ENCODE assay signal across 1 cellular context in the genomic region with DNA sequence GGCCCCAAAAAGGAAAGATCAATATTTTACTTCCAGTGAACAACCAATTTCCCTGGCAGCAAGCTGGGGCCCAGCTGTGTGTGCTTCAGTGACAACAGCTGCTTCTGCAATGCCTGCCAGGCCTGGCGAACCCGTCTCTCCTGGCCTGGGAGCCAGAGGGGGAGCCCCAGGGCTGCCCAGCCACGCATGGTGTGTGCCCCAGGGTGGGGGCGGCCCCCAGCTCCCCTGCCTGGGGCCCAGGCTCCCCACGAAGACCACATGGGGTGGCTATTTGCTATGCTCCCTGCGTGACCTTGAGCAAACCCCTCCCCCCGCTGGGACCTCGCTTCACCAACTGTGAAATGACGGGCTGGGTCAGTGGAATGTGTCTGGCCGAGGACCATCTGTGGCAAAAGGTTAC.
TF ChIP-seq lines count a peak whose summit lies in the region.

No MANE protein-coding gene starts in this region.

TF ChIP-seq in SK-N-SH treated with all-trans-retinoic acid at 6 μM for 48 hours, 23 proteins besides CTCF, POLR2A, EP300 and RAD21 (continued from another document):
- TF ChIP-seq TSHZ2 (CRISPR knock-in tag; IDR thresholded peaks at IDR 0.05) (no peak), ARNTL (CRISPR knock-in tag; IDR thresholded peaks at IDR 0.05; ENCODE audit: borderline replicate concordance, low read depth) (no peak), ZFP30 (CRISPR knock-in tag; IDR thresholded peaks at IDR 0.05) (no peak), CSDC2 (CRISPR knock-in tag; IDR thresholded peaks at IDR 0.05) (no peak), RARB (CRISPR knock-in tag; IDR thresholded peaks at IDR 0.05) (no peak), PATZ1 (CRISPR knock-in tag; IDR thresholded peaks at IDR 0.05; ENCODE audit: borderline replicate concordance) (no peak), TOX (CRISPR knock-in tag; IDR thresholded peaks at IDR 0.05; ENCODE audit: borderline replicate concordance) (no peak), ZNF565 (CRISPR knock-in tag; conservative IDR thresholded peaks at IDR 0.05; ENCODE audit: low read depth) (no peak)
- TF ChIP-seq, protein P1, sequence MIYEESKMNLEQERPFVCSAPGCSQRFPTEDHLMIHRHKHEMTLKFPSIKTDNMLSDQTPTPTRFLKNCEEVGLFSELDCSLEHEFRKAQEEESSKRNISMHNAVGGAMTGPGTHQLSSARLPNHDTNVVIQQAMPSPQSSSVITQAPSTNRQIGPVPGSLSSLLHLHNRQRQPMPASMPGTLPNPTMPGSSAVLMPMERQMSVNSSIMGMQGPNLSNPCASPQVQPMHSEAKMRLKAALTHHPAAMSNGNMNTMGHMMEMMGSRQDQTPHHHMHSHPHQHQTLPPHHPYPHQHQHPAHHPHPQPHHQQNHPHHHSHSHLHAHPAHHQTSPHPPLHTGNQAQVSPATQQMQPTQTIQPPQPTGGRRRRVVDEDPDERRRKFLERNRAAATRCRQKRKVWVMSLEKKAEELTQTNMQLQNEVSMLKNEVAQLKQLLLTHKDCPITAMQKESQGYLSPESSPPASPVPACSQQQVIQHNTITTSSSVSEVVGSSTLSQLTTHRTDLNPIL (CRISPR knock-in tag; IDR thresholded peaks at IDR 0.05; ENCODE audit: low read depth), result no peak
